Comparison of ENCODE assay signal across 1 cellular context in the genomic region with DNA sequence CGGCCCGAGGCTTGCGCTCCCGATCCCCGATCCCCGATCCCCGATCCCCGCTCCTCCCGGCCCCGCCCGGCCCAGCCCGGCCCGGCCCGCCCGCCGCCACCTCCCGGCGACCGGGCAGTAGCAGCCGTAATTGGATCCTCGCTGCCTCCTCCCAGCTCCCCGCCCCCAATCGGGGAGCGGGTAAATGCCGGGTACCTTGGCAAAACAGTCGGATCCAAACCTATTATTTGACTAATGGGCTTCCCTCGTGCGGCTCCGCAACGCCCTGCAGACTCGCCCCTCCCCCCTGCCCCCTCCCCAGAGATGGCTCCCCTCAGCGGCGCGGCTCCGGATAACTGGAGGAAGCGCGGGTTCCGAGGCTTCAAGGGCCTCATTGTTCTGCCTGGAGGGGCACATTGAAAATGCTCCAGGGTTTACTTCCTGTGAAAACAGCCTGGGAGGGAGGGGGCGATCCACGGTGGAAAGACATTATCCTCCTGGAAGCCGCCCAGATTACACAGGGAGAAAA.
TF ChIP-seq lines count a peak whose summit lies in the region.

No MANE protein-coding gene starts in this region.

TF ChIP-seq in Ishikawa, 13 proteins besides CTCF, POLR2A, EP300 and RAD21 (continued from another document):
- TF ChIP-seq, protein P1, sequence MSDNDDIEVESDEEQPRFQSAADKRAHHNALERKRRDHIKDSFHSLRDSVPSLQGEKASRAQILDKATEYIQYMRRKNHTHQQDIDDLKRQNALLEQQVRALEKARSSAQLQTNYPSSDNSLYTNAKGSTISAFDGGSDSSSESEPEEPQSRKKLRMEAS (IDR thresholded peaks at IDR 0.05): peak; percentile 61
- TF ChIP-seq EGR1 (IDR thresholded peaks at IDR 0.05): no peak
- TF ChIP-seq ZBTB7A (IDR thresholded peaks at IDR 0.05; ENCODE audit: low read depth): no peak
- TF ChIP-seq CREB1 (IDR thresholded peaks at IDR 0.05; ENCODE audit: low read depth): no peak
- peak; percentile 86 for TF ChIP-seq TCF12 (IDR thresholded peaks at IDR 0.05; ENCODE audit: low read depth)
